1 cellular context compared by ENCODE assay signal in the genomic region with DNA sequence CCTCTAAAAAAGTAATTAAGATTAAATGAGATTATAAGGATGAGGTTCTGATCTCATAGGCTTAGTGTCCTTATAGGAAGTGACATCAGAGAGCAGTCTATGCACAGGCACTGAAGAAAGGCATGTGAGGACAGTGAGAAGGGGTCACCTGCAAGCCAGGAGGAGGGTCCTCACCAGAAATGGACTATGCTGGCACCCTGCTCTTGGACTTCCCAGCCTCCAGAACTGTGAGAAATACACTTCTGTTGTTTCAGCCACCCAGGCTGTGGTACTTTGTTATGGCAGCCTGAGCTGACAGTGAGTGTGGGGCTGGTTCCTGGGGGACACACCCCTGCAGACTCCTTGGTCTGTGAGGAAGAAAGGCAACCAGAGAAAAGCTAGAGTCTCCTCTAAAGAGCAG.
TF ChIP-seq lines count a peak whose summit lies in the region.

No MANE protein-coding gene starts in this region.

TF ChIP-seq in HepG2, 621 proteins besides CTCF, POLR2A, EP300 and RAD21:
- TF ChIP-seq SNAPC2 (CRISPR knock-in tag; IDR thresholded peaks at IDR 0.05) (no peak), ZNF816 (CRISPR knock-in tag; IDR thresholded peaks at IDR 0.05; ENCODE audit: borderline replicate concordance) (0 out of 2 replicates have a peak, but pooled peaks have one; percentile 36), ZNF234 (CRISPR knock-in tag; conservative IDR thresholded peaks at IDR 0.05) (no peak), SNAI1 (CRISPR knock-in tag; IDR thresholded peaks at IDR 0.05; ENCODE audit: borderline replicate concordance) (no peak), ZNF564 (CRISPR knock-in tag; IDR thresholded peaks at IDR 0.05) (peak; percentile 100), CBX1 (IDR thresholded peaks at IDR 0.05; ENCODE audit: low read depth) (no peak), ZNF292 (CRISPR knock-in tag; IDR thresholded peaks at IDR 0.05; ENCODE audit: borderline replicate concordance, low read depth) (peak; percentile 13; the same call in 1 of the 2 replicates)
- TF ChIP-seq, protein P1, sequence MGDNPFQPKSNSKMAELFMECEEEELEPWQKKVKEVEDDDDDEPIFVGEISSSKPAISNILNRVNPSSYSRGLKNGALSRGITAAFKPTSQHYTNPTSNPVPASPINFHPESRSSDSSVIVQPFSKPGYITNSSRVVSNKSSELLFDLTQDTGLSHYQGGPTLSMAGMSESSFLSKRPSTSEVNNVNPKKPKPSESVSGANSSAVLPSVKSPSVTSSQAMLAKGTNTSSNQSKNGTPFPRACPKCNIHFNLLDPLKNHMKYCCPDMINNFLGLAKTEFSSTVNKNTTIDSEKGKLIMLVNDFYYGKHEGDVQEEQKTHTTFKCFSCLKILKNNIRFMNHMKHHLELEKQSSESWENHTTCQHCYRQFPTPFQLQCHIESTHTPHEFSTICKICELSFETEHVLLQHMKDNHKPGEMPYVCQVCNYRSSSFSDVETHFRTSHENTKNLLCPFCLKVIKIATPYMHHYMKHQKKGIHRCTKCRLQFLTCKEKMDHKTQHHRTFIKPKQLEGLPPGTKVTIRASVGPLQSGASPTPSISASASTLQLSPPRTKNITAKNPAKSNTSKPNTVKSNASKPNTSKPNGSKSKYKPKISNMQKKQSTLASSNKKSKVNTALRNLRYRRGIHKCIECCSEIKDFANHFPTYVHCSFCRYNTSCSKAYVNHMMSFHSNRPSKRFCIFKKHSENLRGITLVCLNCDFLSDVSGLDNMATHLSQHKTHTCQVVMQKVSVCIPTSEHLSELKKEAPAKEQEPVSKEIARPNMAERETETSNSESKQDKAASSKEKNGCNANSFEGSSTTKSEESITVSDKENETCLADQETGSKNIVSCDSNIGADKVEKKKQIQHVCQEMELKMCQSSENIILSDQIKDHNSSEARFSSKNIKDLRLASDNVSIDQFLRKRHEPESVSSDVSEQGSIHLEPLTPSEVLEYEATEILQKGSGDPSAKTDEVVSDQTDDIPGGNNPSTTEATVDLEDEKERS (CRISPR knock-in tag; IDR thresholded peaks at IDR 0.05) = 0 out of 2 replicates have a peak, but pooled peaks have one; percentile 31
- TF ChIP-seq, protein P2, sequence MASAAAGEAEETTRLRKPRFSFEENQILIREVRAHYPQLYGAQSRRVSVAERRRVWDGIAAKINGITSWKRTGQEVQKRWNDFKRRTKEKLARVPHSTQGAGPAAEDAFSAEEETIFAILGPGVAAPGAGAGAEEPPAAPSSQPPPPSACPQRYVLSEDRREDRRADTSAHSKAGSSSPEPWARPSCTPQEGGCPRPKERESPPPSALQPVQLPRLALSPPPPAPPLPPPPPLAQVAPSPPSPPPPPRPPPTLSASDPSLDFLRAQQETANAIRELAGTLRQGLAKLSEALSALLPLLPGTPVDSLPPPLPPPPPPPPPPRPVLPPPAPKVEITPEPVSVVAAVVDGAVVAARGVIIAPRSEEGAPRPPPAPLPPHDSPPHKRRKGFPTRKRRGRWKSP (CRISPR knock-in tag; IDR thresholded peaks at IDR 0.05) = no peak
- TF ChIP-seq, protein P3, sequence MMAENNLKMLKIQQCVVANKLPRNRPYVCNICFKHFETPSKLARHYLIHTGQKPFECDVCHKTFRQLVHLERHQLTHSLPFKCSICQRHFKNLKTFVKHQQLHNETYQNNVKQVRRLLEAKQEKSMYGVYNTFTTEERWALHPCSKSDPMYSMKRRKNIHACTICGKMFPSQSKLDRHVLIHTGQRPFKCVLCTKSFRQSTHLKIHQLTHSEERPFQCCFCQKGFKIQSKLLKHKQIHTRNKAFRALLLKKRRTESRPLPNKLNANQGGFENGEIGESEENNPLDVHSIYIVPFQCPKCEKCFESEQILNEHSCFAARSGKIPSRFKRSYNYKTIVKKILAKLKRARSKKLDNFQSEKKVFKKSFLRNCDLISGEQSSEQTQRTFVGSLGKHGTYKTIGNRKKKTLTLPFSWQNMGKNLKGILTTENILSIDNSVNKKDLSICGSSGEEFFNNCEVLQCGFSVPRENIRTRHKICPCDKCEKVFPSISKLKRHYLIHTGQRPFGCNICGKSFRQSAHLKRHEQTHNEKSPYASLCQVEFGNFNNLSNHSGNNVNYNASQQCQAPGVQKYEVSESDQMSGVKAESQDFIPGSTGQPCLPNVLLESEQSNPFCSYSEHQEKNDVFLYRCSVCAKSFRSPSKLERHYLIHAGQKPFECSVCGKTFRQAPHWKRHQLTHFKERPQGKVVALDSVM (CRISPR knock-in tag; IDR thresholded peaks at IDR 0.05) = 0 out of 2 replicates have a peak, but pooled peaks have one; percentile 2
